In genomic region chr20:50286609-50287008, GRCh38 we compare ENCODE assay signal across 8 cellular contexts.
DNase-seq lines count a peak whose midpoint lies in the region; ATAC-seq and TF ChIP-seq lines count a peak whose summit lies in the region.

No MANE protein-coding gene starts in this region.

- H3K36me3 Mint-ChIP-seq in IgD-negative memory B cell: no peaks in the 10 kb centered on the region

- peak; percentile 94 for DNase-seq in GM03348 (ENCODE audit: low spot score)
- peak; percentile 78 for DNase-seq in epidermal melanocyte (ENCODE audit: insufficient read length, low spot score)
- no peak for DNase-seq in NCI-H146 (lab: John Stamatoyannopoulos, UW)
- no peak for DNase-seq in NCI-H1105 treated with DMSO at 0.1 percent for 48 hours (lab: John Stamatoyannopoulos, UW)

- no peak overlapping the region for H2AFZ ChIP-seq in parathyroid adenoma

- no peaks in the 10 kb centered on the region for H3K9me3 Mint-ChIP-seq in IgD-negative memory B cell

- no peak overlapping the region for H3K4me3 ChIP-seq in parathyroid adenoma (ENCODE audit: low read depth, low read length)

- no peak overlapping the region for H3K4me2 ChIP-seq in parathyroid adenoma (ENCODE audit: low read length)

- peak overlapping the region; percentile 49 for H3K27ac ChIP-seq in parathyroid adenoma

- H3K27ac Mint-ChIP-seq in IgD-negative memory B cell: peak overlapping the region in 1 of 3 donors; percentile 33

- no peaks in the 10 kb centered on the region for H3K4me1 ChIP-seq in parathyroid adenoma

- H3K36me3 ChIP-seq in parathyroid adenoma (ENCODE audit: control insufficient read depth, insufficient read depth, low read length): no peaks in the 10 kb centered on the region

- H3K27me3 Mint-ChIP-seq in IgD-negative memory B cell: peaks cover 34% of the 10 kb centered on the region

- peaks cover 14 to 19% (median 14%) of the 10 kb centered on the region in 3 donors for H3K4me1 Mint-ChIP-seq in IgD-negative memory B cell

- H3K27me3 ChIP-seq in parathyroid adenoma (ENCODE audit: control insufficient read depth, insufficient read depth, low read length): no peaks in the 10 kb centered on the region

- no peak for TF ChIP-seq CTCF in parathyroid adenoma (IDR thresholded peaks at IDR 0.05)

- no peak for ATAC-seq in HG02610 (IDR thresholded peaks at IDR 0.05; ENCODE audit: unreplicated experiment)
- no peak for ATAC-seq in GM21786 (IDR thresholded peaks at IDR 0.05; ENCODE audit: unreplicated experiment)

- H3K9ac ChIP-seq in parathyroid adenoma: no peak overlapping the region

- no peaks in the 10 kb centered on the region for H3K9me3 ChIP-seq in parathyroid adenoma (ENCODE audit: control insufficient read depth, low read length)

- H3K4me3 Mint-ChIP-seq in IgD-negative memory B cell: peak overlapping the region; percentile 18 to 90 (median 81)

- H3K79me2 ChIP-seq in parathyroid adenoma: no peaks in the 10 kb centered on the region

Comparison
In these comparisons a context has a peak if more than half of its experiments do, and no peak if none do; other contexts are left out.
1. DNase-seq: peak in GM03348 (single experiment) and epidermal melanocyte (single experiment); none in NCI-H146 (single experiment) and NCI-H1105 treated with DMSO at 0.1 percent for 48 hours (single experiment).